6 cellular contexts compared by ENCODE assay signal in genomic region chr5:165722401-165722800, GRCh38.
"Had no signal": no experiment of that assay in that cellular context is flagged by ENCODE, and none has a peak within 500 bp of the region (broad histone marks: within the 10 kb centered on the region; RNA-seq: fewer than 3 reads in every experiment).

No MANE protein-coding gene starts in this region.

- DNase-seq: H9, HCEC 1CT, HFFc6, KBM-7 had no signal

- H3K4me3 ChIP-seq: GM23338 had no signal

- H3K27ac ChIP-seq: HL-60 had no signal
